16 cellular contexts compared by ENCODE assay signal in the genomic region with DNA sequence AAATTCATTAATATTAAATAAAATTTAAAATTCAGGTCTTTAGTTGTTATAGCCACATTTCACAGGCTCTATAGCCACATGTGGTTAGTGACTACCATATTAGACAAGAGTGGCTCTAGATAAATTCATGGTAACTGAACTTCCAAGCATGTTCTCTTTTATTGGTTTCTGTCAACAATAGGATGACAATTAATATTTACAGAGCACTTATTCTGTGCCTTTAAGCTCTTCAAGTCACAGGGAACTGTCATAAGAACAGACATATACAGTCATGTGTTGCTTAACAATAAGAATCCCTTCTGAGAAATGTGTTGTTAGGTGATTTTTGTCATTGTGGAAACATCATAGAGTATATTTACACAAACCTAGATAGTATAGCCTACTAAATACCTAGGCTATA. TPM values are rescaled to one million over a fixed set of nuclear protein-coding genes. Genes with fewer than 3 reads are reported as not detected.
DNase-seq lines count a peak whose midpoint lies in the region; TF ChIP-seq lines count a peak whose summit lies in the region.
"Had no signal": no experiment of that assay in that cellular context is flagged by ENCODE, and none has a peak within 500 bp of the region (broad histone marks: within the 10 kb centered on the region; RNA-seq: fewer than 3 reads in every experiment).

No MANE protein-coding gene starts in this region.

- intact Hi-C loops in sigmoid colon (cut with DNase I), result no loop called here

- DNase-seq in NCI-H2029 treated with DMSO at 0.1 percent for 48 hours (lab: John Stamatoyannopoulos, UW), result peak; percentile 28
- DNase-seq in NCI-H2029 (lab: John Stamatoyannopoulos, UW), result no peak
- peak; percentile 11 for DNase-seq in NCI-H748 (lab: John Stamatoyannopoulos, UW; ENCODE audit: unreplicated experiment)
- DNase-seq in NCI-H748 treated with DMSO at 0.1 percent for 48 hours (lab: John Stamatoyannopoulos, UW), result no peak
- DNase-seq in LNCaP clone FGC (ENCODE audit: low read depth), result peak; percentile 81
- no peak for DNase-seq in MV-4-11 (lab: John Stamatoyannopoulos, UW)
- no peak for DNase-seq in sigmoid colon
- DNase-seq: C1 segment of cervical spinal cord; Calu3; CD4-positive, alpha-beta memory T cell; COR-L47; DND-41; H7; HCEC 1CT had no signal

- TF ChIP-seq CTCF in LNCaP clone FGC (IDR thresholded peaks at IDR 0.05; ENCODE audit: control insufficient read depth, extremely low read depth, insufficient read depth) (no peak), VCaP (conservative IDR thresholded peaks at IDR 0.05) (no peak), sigmoid colon (IDR thresholded peaks at IDR 0.05) (no peak)

- no peaks in the 10 kb centered on the region for H3K27me3 ChIP-seq in sigmoid colon

- no peak overlapping the region for H3K4me3 ChIP-seq in LNCaP clone FGC (ENCODE audit: low read depth, low read length)
- H3K4me3 ChIP-seq in sigmoid colon, result no peak overlapping the region
- H3K4me3 ChIP-seq: GM23248 had no signal

- no peak for TF ChIP-seq POLR2A in sigmoid colon (IDR thresholded peaks at IDR 0.05)

- H3K36me3 ChIP-seq in sigmoid colon, result no peaks in the 10 kb centered on the region

- H3K4me1 ChIP-seq in sigmoid colon, result no peaks in the 10 kb centered on the region

- H3K27ac ChIP-seq in VCaP (peak overlapping the region; percentile 22; the same call in 1 of the 2 replicates), sigmoid colon (no peak overlapping the region)
- H3K27ac ChIP-seq: GM23248 had no signal

- no peak for TF ChIP-seq EP300 in sigmoid colon (IDR thresholded peaks at IDR 0.05)

- no peaks in the 10 kb centered on the region for H3K9me3 ChIP-seq in sigmoid colon

RNA-seq across cellular contexts. Expression of gene SLC25A36, which starts 38.8 kb away (rescaled TPM):
- 100 to 1,000 TPM in 1 of 4 donors, 10 to 100 TPM in 3; 67.0 to 139 (median 71.6) TPM for total RNA-seq in sigmoid colon
- polyA plus RNA-seq in sigmoid colon, result 10 to 100 TPM in 2 of 3 donors, 1 to 10 TPM in 1; 8.8 to 15.5 (median 10.8) TPM

Comparison
In these comparisons a context has a peak if more than half of its experiments do, and no peak if none do; other contexts are left out.
1. DNase-seq: peak in NCI-H2029 treated with DMSO at 0.1 percent for 48 hours (single experiment), NCI-H748 (single experiment) and LNCaP clone FGC (single experiment); none in NCI-H2029 (single experiment), NCI-H748 treated with DMSO at 0.1 percent for 48 hours (single experiment), MV-4-11 (single experiment) and sigmoid colon (single experiment).